ENCODE assay signal across 8 cellular contexts in genomic region chr1:63148825-63149645, GRCh38.
A peak's percentile ranks its signal among the peaks of the same experiment; 100 is the strongest.
DNase-seq lines count a peak whose midpoint lies in the region; ATAC-seq, FAIRE-seq and TF ChIP-seq lines count a peak whose summit lies in the region.

No MANE protein-coding gene starts in this region.

- no peak overlapping the region for H3K27ac Mint-ChIP-seq in CD14-positive monocyte

- no peaks in the 10 kb centered on the region for H3K9me2 ChIP-seq in neural cell (ENCODE audit: insufficient read depth, low read length)

- WGBS in H1 (ENCODE audit: extremely low coverage in 1 of 2, insufficient coverage in 1 of 2, insufficient read length in 1 of 2, insufficient replicate concordance in 2 of 2, low coverage in 1 of 2, low lambda C conversion rate in 2 of 2, missing lambda C conversion rate in 1 of 2), 2 experiments: 27% methylated on average over 3 of the region's 3 CpGs; no CpG with 5 or more reads in 1 of the 2 experiments

- no peak overlapping the region for H2AK5ac ChIP-seq in H1 (ENCODE audit: low read depth, low read length)

- H3K4me2 ChIP-seq in H1 (ENCODE audit: insufficient read depth in 1 of 2, low read depth in 2 of 2, low read length in 2 of 2): no peak overlapping the region
- no peak overlapping the region for H3K4me2 ChIP-seq in neural cell (ENCODE audit: low read length)

- H3K27me3 Mint-ChIP-seq in CD14-positive monocyte (ENCODE audit: low read depth in 3 of 3): peaks cover 2 to 5% (median 3%) of the 10 kb centered on the region in 3 donors

- TF ChIP-seq RAD21 in H1 (IDR thresholded peaks at IDR 0.05 in 1 of 2, conservative IDR thresholded peaks at IDR 0.05 in 1 of 2; ENCODE audit: low read depth in 2 of 2, low read length in 2 of 2) (peak; percentile 70 to 77), neural cell (conservative IDR thresholded peaks at IDR 0.05) (peak; percentile 34)

- H3K9me3 ChIP-seq in H1 (ENCODE audit: insufficient read depth in 2 of 2, low read depth in 1 of 2, low read length in 1 of 2) (no peaks in the 10 kb centered on the region), neural cell (ENCODE audit: low read length) (no peaks in the 10 kb centered on the region)

- H2BK15ac ChIP-seq in H1 (ENCODE audit: low read length): no peak overlapping the region

- DNase-seq in CD14-positive monocyte (ENCODE audit: low spot score) (no peak), OCI-M1 (lab: John Stamatoyannopoulos, UW) (peak; percentile 64), H1 (ENCODE audit: low read depth in 1 of 2, low spot score in 2 of 2) (peak; percentile 21 to 60)

- H3K18ac ChIP-seq in H1 (ENCODE audit: extremely low read depth, low read length): no peak overlapping the region

- no peaks in the 10 kb centered on the region for H3K36me3 Mint-ChIP-seq in CD14-positive monocyte

- no peak overlapping the region for H2BK12ac ChIP-seq in H1 (ENCODE audit: low read depth, low read length)

- H3K36me3 ChIP-seq in H1 (ENCODE audit: control insufficient read depth in 2 of 4, insufficient read depth in 4 of 4, low read length in 3 of 4) (no peaks in the 10 kb centered on the region), neural cell (ENCODE audit: insufficient read depth, low read length) (no peaks in the 10 kb centered on the region)

- TF ChIP-seq CTCF in CD14-positive monocyte (IDR thresholded peaks at IDR 0.05) (peak; percentile 39), H1 (IDR thresholded peaks at IDR 0.05; ENCODE audit: control extremely low read depth in 1 of 3, insufficient read depth in 1 of 3, low read depth in 1 of 3, low read length in 3 of 3) (peak; percentile 33 to 82 (median 75)), neural cell (IDR thresholded peaks at IDR 0.05; ENCODE audit: poor library complexity, severe bottlenecking) (peak; percentile 45)

- no peaks in the 10 kb centered on the region for H3K4me1 Mint-ChIP-seq in CD14-positive monocyte

- H2BK20ac ChIP-seq in H1 (ENCODE audit: low read length): no peak overlapping the region

- H3K23ac ChIP-seq in H1 (ENCODE audit: insufficient read length): no peak overlapping the region

- no peak overlapping the region for H3K4me3 Mint-ChIP-seq in CD14-positive monocyte

- intact Hi-C loops in CD14-positive monocyte (cut with micrococcal nuclease): no loop called here

- CTCF ChIA-PET in H1 (lab: Charles Lee; ENCODE audit: partially characterized antibody): interaction anchor here (0.6 to 2.8 kb wide), 68 partner anchors 8 to 826 kb away, joined by 3 to 17 read pairs (median 4); no protein-coding TSS in a partner anchor

- no peak for TF ChIP-seq POLR2A in H1 (IDR thresholded peaks at IDR 0.05; ENCODE audit: control extremely low read depth in 1 of 2, low read depth in 2 of 2, low read length in 2 of 2)

- H3K4ac ChIP-seq in H1 (replicated peaks; ENCODE audit: insufficient read length, low read depth, low read length): no peak overlapping the region

- H3K14ac ChIP-seq in H1 (ENCODE audit: insufficient read length): no peak overlapping the region

- ATAC-seq in GM18498 (IDR thresholded peaks at IDR 0.05; ENCODE audit: unreplicated experiment) (peak; percentile 72), HG03354 (IDR thresholded peaks at IDR 0.05; ENCODE audit: poor library complexity, severe bottlenecking, unreplicated experiment) (peak; percentile 85), HG03097 (IDR thresholded peaks at IDR 0.05; ENCODE audit: low FRiP score, unreplicated experiment) (no peak), HG03460 (IDR thresholded peaks at IDR 0.05; ENCODE audit: unreplicated experiment) (no peak)

- no peak overlapping the region for H4K5ac ChIP-seq in H1 (ENCODE audit: insufficient read length, low read depth, low read length)

- H3K56ac ChIP-seq in H1 (replicated peaks; ENCODE audit: insufficient read length, low read depth, low read length): no peak overlapping the region

- no peak overlapping the region for H4K91ac ChIP-seq in H1 (replicated peaks; ENCODE audit: insufficient read length, low read length)

- no peaks in the 10 kb centered on the region for H3K23me2 ChIP-seq in H1 (ENCODE audit: low read depth, low read length)

- FAIRE-seq in H1 (lab: Jason Lieb, UNC): peak; percentile 98

- H3K4me1 ChIP-seq in H1 (replicated peaks in 1 of 4; ENCODE audit: control insufficient read depth in 3 of 4, insufficient read depth in 4 of 4, low read length in 3 of 4): peaks cover 0 to 3% (median 3%) of the 10 kb centered on the region in 4 experiments; a peak in 5 of 7 replicates

- H3K9ac ChIP-seq in H1 (replicated peaks in 1 of 4; ENCODE audit: extremely low read depth in 1 of 4, low read depth in 3 of 4, low read length in 3 of 4) (no peak overlapping the region), neural cell (ENCODE audit: low read length) (no peak overlapping the region)

- POLR2A ChIA-PET in H1 (lab: Charles Lee; ENCODE audit: partially characterized antibody): interaction anchor here (0.8 kb wide), 1 partner anchor 293 kb away, joined by 3 read pairs; no protein-coding TSS in a partner anchor

- H2AFZ ChIP-seq in H1 (ENCODE audit: low read length) (0 out of 2 replicates have a peak overlapping the region, but pooled peaks have one; percentile 55), neural cell (ENCODE audit: low read depth, low read length) (no peak overlapping the region)

- H3K27ac ChIP-seq in H1 (ENCODE audit: low read depth, low read length) (no peak overlapping the region), neural cell (ENCODE audit: low read length) (no peak overlapping the region)

- no peaks in the 10 kb centered on the region for H3K9me3 Mint-ChIP-seq in CD14-positive monocyte

- no peaks in the 10 kb centered on the region for H3K79me1 ChIP-seq in H1 (ENCODE audit: low read depth, low read length)

- H3K4me3 ChIP-seq in H1 (ENCODE audit: extremely low read depth in 1 of 4, insufficient read depth in 2 of 4, low read depth in 3 of 4, low read length in 4 of 4): no peak overlapping the region
- no peak overlapping the region for H3K4me3 ChIP-seq in neural cell (ENCODE audit: low read length)

- no peak overlapping the region for H4K8ac ChIP-seq in H1 (ENCODE audit: extremely low read depth, insufficient read depth, low read length)

- H3K79me2 ChIP-seq in H1 (ENCODE audit: control insufficient read depth in 1 of 2, insufficient read depth in 2 of 2, low read length in 2 of 2) (no peaks in the 10 kb centered on the region), neural cell (replicated peaks; ENCODE audit: insufficient read depth, low read length) (no peaks in the 10 kb centered on the region)

- TF ChIP-seq EP300 in H1 (IDR thresholded peaks at IDR 0.05; ENCODE audit: borderline replicate concordance in 1 of 2, low read depth in 2 of 2, low read length in 2 of 2) (no peak), neural cell (conservative IDR thresholded peaks at IDR 0.05; ENCODE audit: poor library complexity, severe bottlenecking) (no peak)

- H3F3A ChIP-seq in neural cell (ENCODE audit: insufficient read depth, low read length, poor library complexity, severe bottlenecking): no peaks in the 10 kb centered on the region

- H4K20me1 ChIP-seq in H1 (replicated peaks in 1 of 2; ENCODE audit: control insufficient read depth in 1 of 2, insufficient read depth in 2 of 2, low read length in 2 of 2): no peaks in the 10 kb centered on the region
- no peaks in the 10 kb centered on the region for H4K20me1 ChIP-seq in neural cell (ENCODE audit: insufficient read depth)

- no peak overlapping the region for H2BK120ac ChIP-seq in H1 (replicated peaks; ENCODE audit: low read depth, low read length)

- H2BK5ac ChIP-seq in H1 (ENCODE audit: low read depth, low read length): no peak overlapping the region

- H3K27me3 ChIP-seq in H1 (replicated peaks in 1 of 4; ENCODE audit: control insufficient read depth in 3 of 4, extremely low read depth in 1 of 4, insufficient read depth in 3 of 4, low read length in 3 of 4) (no peaks in the 10 kb centered on the region; a peak in 1 of 7 replicates), neural cell (ENCODE audit: insufficient read depth, low read depth, low read length) (no peaks in the 10 kb centered on the region)

TF ChIP-seq in H1, 55 proteins besides CTCF, POLR2A, EP300 and RAD21:
- TF ChIP-seq RFX5 (IDR thresholded peaks at IDR 0.05; ENCODE audit: borderline replicate concordance, low read depth, low read length): peak; percentile 29; the same call in 1 of the 2 replicates
- no peak for TF ChIP-seq GABPA (IDR thresholded peaks at IDR 0.05; ENCODE audit: borderline replicate concordance, insufficient read depth, low read length)
- peak; percentile 87 for TF ChIP-seq TEAD4 (IDR thresholded peaks at IDR 0.05; ENCODE audit: low read depth, low read length)

TF ChIP-seq in neural cell, 6 proteins besides CTCF, POLR2A, EP300 and RAD21:
- TF ChIP-seq POLR2AphosphoS5 (IDR thresholded peaks at IDR 0.05): no peak
- peak; percentile 45 for TF ChIP-seq SMC3 (conservative IDR thresholded peaks at IDR 0.05; ENCODE audit: poor library complexity)
TF ChIP-seq in neural cell: peak in this region for 1.

Comparison
In these comparisons a context has a peak if more than half of its experiments do, and no peak if none do; other contexts are left out.
1. ATAC-seq: peak in GM18498 (single experiment) and HG03354 (single experiment); none in HG03097 (single experiment) and HG03460 (single experiment).
2. Peak in every context shown above with its lines, with median percentiles within 50 percentile points of each other: CTCF ChIP-seq.